In genomic region chr3:7745711-7746110, GRCh38 we compare ENCODE assay signal across 18 cellular contexts.
DNase-seq lines count a peak whose midpoint lies in the region; ATAC-seq and TF ChIP-seq lines count a peak whose summit lies in the region.
"Had no signal": no experiment of that assay in that cellular context is flagged by ENCODE, and none has a peak within 500 bp of the region (broad histone marks: within the 10 kb centered on the region; RNA-seq: fewer than 3 reads in every experiment).

No MANE protein-coding gene starts in this region.

- H3K36me3 ChIP-seq in mammary epithelial cell (ENCODE audit: insufficient read depth, low read length) (no peaks in the 10 kb centered on the region), mesendoderm (ENCODE audit: control insufficient read depth, insufficient read depth, low read length) (no peaks in the 10 kb centered on the region), HAP-1 (replicated peaks) (no peaks in the 10 kb centered on the region)

- H3K27ac ChIP-seq in mammary epithelial cell (ENCODE audit: insufficient read depth, low read depth, low read length): no peak overlapping the region
- H3K27ac ChIP-seq in mesendoderm (ENCODE audit: low read depth, low read length): no peak overlapping the region

- CTCF ChIA-PET in mammary epithelial cell (lab: Charles Lee; ENCODE audit: low non-redundant PET): no interaction called here

- no peaks in the 10 kb centered on the region for H3K79me1 ChIP-seq in mesendoderm (ENCODE audit: low read length)

- DNase-seq in mammary epithelial cell (peak; percentile 5), mesendoderm (no peak), HAP-1 (ENCODE audit: low spot score in 2 of 2) (no peak), DMS53 (lab: John Stamatoyannopoulos, UW) (no peak), HFFc6 (no peak)
- DNase-seq: C1 segment of cervical spinal cord; Calu3; CD4-positive, alpha-beta memory T cell; COR-L47; DMS79; EL; GDM1; H7 had no signal

- H3K4me2 ChIP-seq in mammary epithelial cell (ENCODE audit: insufficient read depth, low read depth, low read length) (no peak overlapping the region), mesendoderm (ENCODE audit: low read length) (no peak overlapping the region)

- in situ Hi-C loops in mammary epithelial cell (cut with MboI; ENCODE audit: low sequenced_read_pairs in 2 of 2) (no loop called here), HAP-1 (cut with MboI; ENCODE audit: low sequenced_read_pairs) (no loop called here)

- peak overlapping the region; percentile 12 for H3K56ac ChIP-seq in mesendoderm (ENCODE audit: low read length)

- H3K27me3 Mint-ChIP-seq in dendritic cell treated with granulocyte-macrophage colony-stimulating factor and Interleukin-4, amounts not matched to agents 40 ng/mL and 50 ng/mL, for 4 days: peaks cover 2% of the 10 kb centered on the region
- H3K27me3 Mint-ChIP-seq in HFFc6 (ENCODE audit: insufficient read depth): no peaks in the 10 kb centered on the region; the same call in 1 of the 2 replicates
- H3K27me3 Mint-ChIP-seq: CD4-positive, alpha-beta memory T cell had no signal

- H3K9me3 ChIP-seq in mammary epithelial cell (replicated peaks; ENCODE audit: insufficient read depth, low read length): no peaks in the 10 kb centered on the region
- H3K9me3 ChIP-seq in HAP-1: no peaks in the 10 kb centered on the region

- H3K4ac ChIP-seq in mesendoderm (ENCODE audit: low read depth, low read length): no peak overlapping the region

- ATAC-seq in esophagus mucosa (peak; percentile 43), GM21825 (IDR thresholded peaks at IDR 0.05; ENCODE audit: unreplicated experiment) (no peak)
- ATAC-seq: GM12878, HCT116 had no signal

- no peak overlapping the region for H3K9ac ChIP-seq in mammary epithelial cell (ENCODE audit: insufficient read depth, low read length)
- H3K9ac ChIP-seq in mesendoderm (ENCODE audit: low read length): no peak overlapping the region

- TF ChIP-seq CTCF in mammary epithelial cell (conservative IDR thresholded peaks at IDR 0.05 in 1 of 2, IDR thresholded peaks at IDR 0.05 in 1 of 2; ENCODE audit: extremely low read depth in 1 of 2, insufficient read depth in 1 of 2, low read depth in 1 of 2, low read length in 2 of 2) (no peak), HFFc6 (IDR thresholded peaks at IDR 0.05) (no peak)

- no peaks in the 10 kb centered on the region for H3K79me2 ChIP-seq in mammary epithelial cell (ENCODE audit: insufficient read depth, low read length)
- no peaks in the 10 kb centered on the region for H3K79me2 ChIP-seq in mesendoderm (ENCODE audit: control insufficient read depth, insufficient read depth, low read length)

- H3K27me3 ChIP-seq in mammary epithelial cell (ENCODE audit: insufficient read depth, low read length) (no peaks in the 10 kb centered on the region), mesendoderm (ENCODE audit: insufficient read depth, low read length, poor library complexity) (no peaks in the 10 kb centered on the region), HAP-1 (ENCODE audit: low read depth) (no peaks in the 10 kb centered on the region)

- no peak overlapping the region for H3K23ac ChIP-seq in mesendoderm (ENCODE audit: low read length)

- no peaks in the 10 kb centered on the region for H4K20me1 ChIP-seq in mammary epithelial cell (ENCODE audit: insufficient read depth, low read length)

- intact Hi-C loops in mammary epithelial cell (cut with micrococcal nuclease): no loop called here
- intact Hi-C loops in dendritic cell treated with granulocyte-macrophage colony-stimulating factor and Interleukin-4, amounts not matched to agents 40 ng/mL and 50 ng/mL, for 4 days (cut with micrococcal nuclease): no loop called here

- dilution Hi-C loops in mammary epithelial cell (cut with HindIII; ENCODE audit: low sequenced_read_pairs): no loop called here

- H3K9me3 Mint-ChIP-seq in dendritic cell treated with granulocyte-macrophage colony-stimulating factor and Interleukin-4, amounts not matched to agents 40 ng/mL and 50 ng/mL, for 4 days: no peaks in the 10 kb centered on the region
- H3K9me3 Mint-ChIP-seq in HFFc6: peaks cover 33% of the 10 kb centered on the region

- no peak overlapping the region for H2BK120ac ChIP-seq in mesendoderm (ENCODE audit: low read depth, low read length)

- H3K18ac ChIP-seq in mesendoderm (ENCODE audit: low read length): no peak overlapping the region

- WGBS in mammary epithelial cell (ENCODE audit: low coverage, missing lambda C conversion rate): 78% methylated on average over 1 of the region's 1 CpG
- WGBS in mesendoderm (ENCODE audit: extremely low coverage, insufficient coverage, low lambda C conversion rate): no CpG with 5 or more reads among the region's 1 CpG

- no TSS peak for BruUV-seq in mammary epithelial cell (replicated peaks; lab: Mats Ljungman, UMichigan)

- H3K4me3 ChIP-seq in mammary epithelial cell (replicated peaks in 1 of 3; ENCODE audit: insufficient read depth in 1 of 3, low read depth in 2 of 3, low read length in 3 of 3) (no peak overlapping the region), mesendoderm (ENCODE audit: low read length) (no peak overlapping the region), HAP-1 (no peak overlapping the region)
- H3K4me3 ChIP-seq: GM12878 had no signal

- no peak overlapping the region for H2BK5ac ChIP-seq in mesendoderm (ENCODE audit: low read length)

- peaks cover 20% of the 10 kb centered on the region for H3K4me1 Mint-ChIP-seq in dendritic cell treated with granulocyte-macrophage colony-stimulating factor and Interleukin-4, amounts not matched to agents 40 ng/mL and 50 ng/mL, for 4 days (ENCODE audit: low read depth)
- no peaks in the 10 kb centered on the region for H3K4me1 Mint-ChIP-seq in HFFc6 (ENCODE audit: low read depth)
- H3K4me1 Mint-ChIP-seq: CD4-positive, alpha-beta memory T cell had no signal

- no peak overlapping the region for H3K4me3 Mint-ChIP-seq in dendritic cell treated with granulocyte-macrophage colony-stimulating factor and Interleukin-4, amounts not matched to agents 40 ng/mL and 50 ng/mL, for 4 days
- no peak overlapping the region for H3K4me3 Mint-ChIP-seq in HFFc6
- H3K4me3 Mint-ChIP-seq: CD4-positive, alpha-beta memory T cell had no signal

- peak overlapping the region; percentile 46 for H3K27ac Mint-ChIP-seq in dendritic cell treated with granulocyte-macrophage colony-stimulating factor and Interleukin-4, amounts not matched to agents 40 ng/mL and 50 ng/mL, for 4 days
- H3K27ac Mint-ChIP-seq in HFFc6: no peak overlapping the region
- H3K27ac Mint-ChIP-seq: CD4-positive, alpha-beta memory T cell had no signal

- H4K5ac ChIP-seq in mesendoderm (ENCODE audit: low read length): peak overlapping the region; percentile 38

- no peak overlapping the region for H2AK5ac ChIP-seq in mesendoderm (ENCODE audit: low read length)

- H2AFZ ChIP-seq in mammary epithelial cell (ENCODE audit: low read depth, low read length): no peak overlapping the region

- H3K36me3 Mint-ChIP-seq in dendritic cell treated with granulocyte-macrophage colony-stimulating factor and Interleukin-4, amounts not matched to agents 40 ng/mL and 50 ng/mL, for 4 days (ENCODE audit: low read depth): no peaks in the 10 kb centered on the region
- H3K36me3 Mint-ChIP-seq in HFFc6 (ENCODE audit: low read depth): no peaks in the 10 kb centered on the region
- H3K36me3 Mint-ChIP-seq: CD4-positive, alpha-beta memory T cell had no signal

- H4K8ac ChIP-seq in mesendoderm (ENCODE audit: low read depth, low read length): no peak overlapping the region

- H3K4me1 ChIP-seq in mammary epithelial cell (ENCODE audit: insufficient read depth, low read length) (no peaks in the 10 kb centered on the region), mesendoderm (ENCODE audit: control insufficient read depth, low read depth, low read length) (peaks cover 2% of the 10 kb centered on the region), HAP-1 (no peaks in the 10 kb centered on the region)

- H2BK15ac ChIP-seq in mesendoderm (replicated peaks; ENCODE audit: low read depth): no peak overlapping the region
